Comparison of ENCODE assay signal across 8 cellular contexts in the genomic region with DNA sequence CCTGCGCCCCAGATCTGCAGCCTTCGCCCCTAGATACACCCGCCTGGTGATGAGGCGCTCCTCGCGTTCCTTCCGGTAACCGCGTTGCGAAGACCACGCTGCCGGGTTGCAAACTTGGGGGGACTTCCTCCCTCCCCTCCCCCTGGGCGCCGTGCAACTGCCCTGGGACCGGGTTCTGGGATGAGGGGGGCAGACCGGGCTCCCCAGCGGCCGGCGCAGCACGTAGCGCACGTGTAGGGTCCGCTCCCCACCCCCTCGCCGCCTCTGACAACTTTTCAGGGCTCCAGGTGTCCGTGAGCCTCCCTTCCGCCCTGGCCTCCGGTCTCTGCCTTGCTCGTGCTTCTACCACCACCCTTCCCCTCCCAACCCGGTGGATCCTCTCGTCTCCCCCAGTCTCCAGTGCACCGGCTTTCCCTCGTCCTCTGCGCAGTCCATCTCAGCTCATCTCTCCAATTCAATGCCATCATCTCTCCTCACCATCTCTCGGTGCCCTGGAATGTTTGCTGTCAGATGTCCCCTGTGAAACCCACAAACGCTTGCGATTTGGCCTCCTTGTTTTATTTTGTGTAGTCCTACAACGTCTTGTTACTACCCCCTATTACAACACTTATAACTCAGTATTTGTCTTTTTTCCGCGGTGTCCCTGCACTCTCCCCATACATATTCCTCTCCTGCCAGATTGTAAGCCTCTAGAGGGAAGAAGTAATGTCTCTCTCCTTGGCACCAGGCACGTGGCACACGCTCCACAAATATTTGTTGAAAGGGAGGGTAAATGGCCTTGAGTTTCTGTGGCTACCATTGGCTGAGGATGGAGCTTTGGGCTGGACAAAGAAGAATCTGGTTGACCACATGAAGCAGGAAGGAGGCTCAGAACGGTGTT. TPM values are rescaled to one million over a fixed set of nuclear protein-coding genes. Genes with fewer than 3 reads are reported as not detected.
DNase-seq lines count a peak whose midpoint lies in the region; ATAC-seq, FAIRE-seq and TF ChIP-seq lines count a peak whose summit lies in the region.

No MANE protein-coding gene starts in this region.

- peaks cover under 1% of the 10 kb centered on the region for H3K36me3 Mint-ChIP-seq in T-helper 2 cell treated with Interferon-gamma antibody and Interleukin-4, amounts not matched to agents 5 μg/mL and 100 μg/mL, for 36 hours (ENCODE audit: low read depth)

- peak overlapping the region; percentile 89 for H3K4me3 Mint-ChIP-seq in T-helper 2 cell treated with Interferon-gamma antibody and Interleukin-4, amounts not matched to agents 5 μg/mL and 100 μg/mL, for 36 hours

- H3K27me3 Mint-ChIP-seq in T-helper 2 cell treated with Interferon-gamma antibody and Interleukin-4, amounts not matched to agents 5 μg/mL and 100 μg/mL, for 36 hours (ENCODE audit: low read depth): peaks cover 31% of the 10 kb centered on the region

- H3K9me3 ChIP-seq in mononuclear cell (ENCODE audit: low read depth, low read length): no peaks in the 10 kb centered on the region

- TF ChIP-seq POLR2A in GM12891 (IDR thresholded peaks at IDR 0.05; ENCODE audit: low read depth, low read length): 0 out of 2 replicates have a peak, but pooled peaks have one; percentile 9

- peaks cover 28% of the 10 kb centered on the region for H3K4me1 ChIP-seq in mononuclear cell (ENCODE audit: insufficient read depth, low read length)

- ATAC-seq in HG02642 (IDR thresholded peaks at IDR 0.05; ENCODE audit: poor library complexity, unreplicated experiment): peak; percentile 14

- H3K27me3 ChIP-seq in mononuclear cell (ENCODE audit: insufficient read depth, low read length): no peaks in the 10 kb centered on the region

- DNase-seq in GM12891 (ENCODE audit: insufficient read length, low spot score) (no peak), ureter (ENCODE audit: low spot score) (peak; percentile 60), NCI-H2081 treated with DMSO at 0.1 percent for 48 hours (lab: John Stamatoyannopoulos, UW) (no peak), dedifferentiated amniotic fluid mesenchymal stem cell (ENCODE audit: extremely low spot score) (no peak)
- no peak for DNase-seq in T-helper 2 cell treated with Interferon-gamma antibody and Interleukin-4, amounts not matched to agents 5 μg/mL and 100 μg/mL, for 36 hours (ENCODE audit: low spot score)
- DNase-seq in effector CD8-positive, alpha-beta T cell (lab: John Stamatoyannopoulos, UW): peak; percentile 23

- peaks cover 29% of the 10 kb centered on the region for H3K4me1 Mint-ChIP-seq in T-helper 2 cell treated with Interferon-gamma antibody and Interleukin-4, amounts not matched to agents 5 μg/mL and 100 μg/mL, for 36 hours (ENCODE audit: low read depth)

- H3K4me3 ChIP-seq in mononuclear cell (ENCODE audit: low read length): peak overlapping the region; percentile 70

- peak overlapping the region; percentile 92 for H3K27ac Mint-ChIP-seq in T-helper 2 cell treated with Interferon-gamma antibody and Interleukin-4, amounts not matched to agents 5 μg/mL and 100 μg/mL, for 36 hours

- FAIRE-seq in GM12891 (lab: Jason Lieb, UNC): peak; percentile 45

- H3K9me3 Mint-ChIP-seq in T-helper 2 cell treated with Interferon-gamma antibody and Interleukin-4, amounts not matched to agents 5 μg/mL and 100 μg/mL, for 36 hours: no peaks in the 10 kb centered on the region

TF ChIP-seq in GM12891, 5 proteins besides CTCF, POLR2A, EP300 and RAD21:
- TF ChIP-seq POLR2AphosphoS5 (IDR thresholded peaks at IDR 0.05; ENCODE audit: low read depth, low read length): no peak
- no peak for TF ChIP-seq POU2F2 (IDR thresholded peaks at IDR 0.05; ENCODE audit: low read depth, low read length)
- TF ChIP-seq PAX5 (IDR thresholded peaks at IDR 0.05; ENCODE audit: insufficient read depth, low read length, severe bottlenecking): no peak
- no peak for TF ChIP-seq SPI1 (IDR thresholded peaks at IDR 0.05; ENCODE audit: low read depth, low read length)
- no peak for TF ChIP-seq TAF1 (IDR thresholded peaks at IDR 0.05; ENCODE audit: low read depth, low read length)

RNA-seq across cellular contexts. Expression of gene PCAT6, which starts 0.8 kb away (rescaled TPM):
- 5.1 TPM for polyA plus RNA-seq in GM12891 (2012; ENCODE audit: low read depth, missing spikeins)
- not detected for total RNA-seq in mononuclear cell
- 2.6 TPM for total RNA-seq in ureter

RNA-seq across cellular contexts. Expression of gene KDM5B, which starts 3.3 kb away (rescaled TPM):
- 16.2 TPM for polyA plus RNA-seq in GM12891 (2012; ENCODE audit: low read depth, missing spikeins)
- 84.7 TPM for total RNA-seq in mononuclear cell
- total RNA-seq in ureter: 139 TPM

Comparison
In these comparisons a context has a peak if more than half of its experiments do, and no peak if none do; other contexts are left out.
1. DNase-seq: peak in effector CD8-positive, alpha-beta T cell (single experiment) and ureter (single experiment); none in GM12891 (single experiment), T-helper 2 cell treated with Interferon-gamma antibody and Interleukin-4, amounts not matched to agents 5 μg/mL and 100 μg/mL, for 36 hours (single experiment), NCI-H2081 treated with DMSO at 0.1 percent for 48 hours (single experiment) and dedifferentiated amniotic fluid mesenchymal stem cell (single experiment).